1 cellular context compared by ENCODE assay signal in the genomic region with DNA sequence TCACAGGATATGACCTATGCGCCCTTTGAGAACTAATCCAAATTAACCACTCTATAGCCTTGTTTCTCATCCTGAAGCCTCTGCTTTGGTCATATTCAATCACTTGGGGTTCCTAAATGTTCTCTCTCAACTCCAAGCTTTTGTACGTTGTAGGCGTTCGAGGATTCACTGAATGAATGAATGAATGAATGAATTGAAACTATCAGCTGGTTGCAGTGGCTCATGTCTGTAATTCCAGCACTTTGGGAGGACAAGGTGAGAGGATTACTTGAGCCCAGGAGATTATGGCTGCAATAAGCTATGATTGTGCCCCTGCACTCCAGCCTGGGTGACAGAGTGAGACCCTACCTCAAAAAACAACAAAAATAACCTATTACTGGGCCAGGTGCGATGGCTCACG.
A peak's percentile ranks its signal among the peaks of the same experiment; 100 is the strongest.
TF ChIP-seq lines count a peak whose summit lies in the region.

No MANE protein-coding gene starts in this region.

TF ChIP-seq in GM12878, 131 proteins besides CTCF, POLR2A, EP300 and RAD21:
- TF ChIP-seq ZSCAN29 (IDR thresholded peaks at IDR 0.05): no peak
- peak; percentile 80 for TF ChIP-seq ZNF24 (IDR thresholded peaks at IDR 0.05)
- TF ChIP-seq HCFC1 (IDR thresholded peaks at IDR 0.05; ENCODE audit: low read length): no peak
